10 cellular contexts compared by ENCODE assay signal in the genomic region with DNA sequence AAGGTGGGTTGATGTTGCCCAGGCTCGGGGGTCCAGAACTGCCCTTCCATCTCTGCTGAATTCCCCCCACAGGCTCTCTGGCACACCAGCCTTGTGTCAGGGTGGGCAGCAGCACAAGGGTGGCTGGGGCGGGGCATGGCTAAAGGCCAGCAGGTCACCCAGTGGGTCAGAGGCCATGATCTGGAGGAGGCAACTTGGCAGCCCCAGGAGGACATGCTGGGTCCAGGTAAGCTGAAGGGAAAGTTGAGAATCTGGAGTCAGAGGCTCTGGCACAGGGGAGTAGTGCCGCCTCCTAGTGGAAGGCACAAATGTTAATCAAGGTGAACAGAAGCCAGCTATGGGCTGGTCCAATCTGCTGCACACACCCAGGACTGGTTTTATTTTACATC. TPM values are rescaled to one million over a fixed set of nuclear protein-coding genes. Genes with fewer than 3 reads are reported as not detected.
DNase-seq lines count a peak whose midpoint lies in the region; ATAC-seq and TF ChIP-seq lines count a peak whose summit lies in the region.
"Had no signal": no experiment of that assay in that cellular context is flagged by ENCODE, and none has a peak within 500 bp of the region (broad histone marks: within the 10 kb centered on the region; RNA-seq: fewer than 3 reads in every experiment).

No MANE protein-coding gene starts in this region.

- no peak overlapping the region for H3K9ac ChIP-seq in OCI-LY3 (ENCODE audit: low read length)

- H3K27me3 ChIP-seq in OCI-LY3 (ENCODE audit: low read depth, low read length) (no peaks in the 10 kb centered on the region), stomach (peaks cover 0 to 8% (median 0%) of the 10 kb centered on the region in 3 donors), uterus (no peaks in the 10 kb centered on the region), tibial artery (no peaks in the 10 kb centered on the region)

- H3K79me2 ChIP-seq in OCI-LY3 (ENCODE audit: low read length): no peaks in the 10 kb centered on the region

- H3K27me3 Mint-ChIP-seq in activated naive CD4-positive, alpha-beta T cell treated with anti-CD3 and anti-CD28 coated beads for 36 hours (ENCODE audit: low read depth): no peaks in the 10 kb centered on the region

- no peak for TF ChIP-seq EP300 in stomach (IDR thresholded peaks at IDR 0.05)

- TF ChIP-seq CTCF in OCI-LY3 (IDR thresholded peaks at IDR 0.05; ENCODE audit: low read depth, low read length): peak; percentile 45
- peak in 1 of 7 experiments; percentile 34 for TF ChIP-seq CTCF in stomach (IDR thresholded peaks at IDR 0.05)
- peak in 1 of 4 experiments; percentile 15 for TF ChIP-seq CTCF in uterus (IDR thresholded peaks at IDR 0.05)
- no peak for TF ChIP-seq CTCF in tibial artery (IDR thresholded peaks at IDR 0.05)

- H3K4me1 Mint-ChIP-seq in activated naive CD4-positive, alpha-beta T cell treated with anti-CD3 and anti-CD28 coated beads for 36 hours (ENCODE audit: low read depth): peaks cover 5% of the 10 kb centered on the region

- H3K4me1 ChIP-seq in OCI-LY3 (ENCODE audit: low read length) (peaks cover 37% of the 10 kb centered on the region), stomach (peaks cover 35 to 62% (median 58%) of the 10 kb centered on the region in 4 donors), uterus (no peaks in the 10 kb centered on the region), tibial artery (peaks cover 0 to 51% (median 27%) of the 10 kb centered on the region in 4 donors)

- H3K27ac ChIP-seq in OCI-LY3 (ENCODE audit: low read length): no peak overlapping the region; the same call in 1 of the 2 replicates
- peak overlapping the region; percentile 74 to 93 (median 83) for H3K27ac ChIP-seq in stomach
- H3K27ac ChIP-seq in uterus: no peak overlapping the region
- H3K27ac ChIP-seq in tibial artery: no peak overlapping the region

- 62 to 100% (median 79%) methylated on average over 3 of the region's 3 CpGs for WGBS in stomach, 5 donors

- peak; percentile 56 for ATAC-seq in esophagus mucosa
- ATAC-seq in HG03520 (IDR thresholded peaks at IDR 0.05; ENCODE audit: unreplicated experiment): no peak

- peak overlapping the region; percentile 68 for H3K4me2 ChIP-seq in OCI-LY3 (ENCODE audit: low read length)

- peaks cover 17% of the 10 kb centered on the region for H3K36me3 ChIP-seq in OCI-LY3 (replicated peaks; ENCODE audit: low read depth, low read length)
- H3K36me3 ChIP-seq in stomach: peaks cover 0 to 6% (median 2%) of the 10 kb centered on the region in 4 donors
- H3K36me3 ChIP-seq in uterus: no peaks in the 10 kb centered on the region
- peaks cover 0 to 12% (median 6%) of the 10 kb centered on the region in 3 donors for H3K36me3 ChIP-seq in tibial artery

- H3K9me3 ChIP-seq in OCI-LY3 (ENCODE audit: insufficient read depth, low read length) (no peaks in the 10 kb centered on the region), stomach (no peaks in the 10 kb centered on the region), uterus (no peaks in the 10 kb centered on the region), tibial artery (no peaks in the 10 kb centered on the region)

- H3K4me3 Mint-ChIP-seq in activated naive CD4-positive, alpha-beta T cell treated with anti-CD3 and anti-CD28 coated beads for 36 hours: no peak overlapping the region

- H3K36me3 Mint-ChIP-seq in activated naive CD4-positive, alpha-beta T cell treated with anti-CD3 and anti-CD28 coated beads for 36 hours (ENCODE audit: low read depth): no peaks in the 10 kb centered on the region

- CTCF ChIA-PET in activated naive CD4-positive, alpha-beta T cell treated with anti-CD3 and anti-CD28 coated beads for 36 hours (lab: Charles Lee): interaction anchor here (0.7 to 3.1 kb wide), 5 partner anchors 9 to 78 kb away, joined by 3 to 11 read pairs (median 4); no protein-coding TSS in a partner anchor

- no peaks in the 10 kb centered on the region for H4K20me1 ChIP-seq in OCI-LY3 (ENCODE audit: insufficient read depth, low read length)

- no peaks in the 10 kb centered on the region for H3K9me3 Mint-ChIP-seq in activated naive CD4-positive, alpha-beta T cell treated with anti-CD3 and anti-CD28 coated beads for 36 hours

- H2AFZ ChIP-seq in OCI-LY3 (ENCODE audit: low read depth, low read length): no peak overlapping the region

- TF ChIP-seq POLR2A in stomach (IDR thresholded peaks at IDR 0.05): no peak
- TF ChIP-seq POLR2A in uterus (IDR thresholded peaks at IDR 0.05): no peak

- intact Hi-C loops in activated naive CD4-positive, alpha-beta T cell treated with anti-CD3 and anti-CD28 coated beads for 36 hours (cut with micrococcal nuclease): no loop called here
- intact Hi-C loops in stomach (cut with DNase I; ENCODE audit: low total_unique reads) (no loop called here), uterus (cut with DNase I; ENCODE audit: low total_unique reads) (no loop called here), tibial artery (cut with DNase I; ENCODE audit: low total_unique reads) (no loop called here)

- H3K27ac Mint-ChIP-seq in activated naive CD4-positive, alpha-beta T cell treated with anti-CD3 and anti-CD28 coated beads for 36 hours: no peak overlapping the region

- H3K4me3 ChIP-seq in OCI-LY3 (ENCODE audit: low read length) (peak overlapping the region; percentile 42; the same call in 1 of the 2 replicates), stomach (no peak overlapping the region), uterus (no peak overlapping the region), tibial artery (no peak overlapping the region)

- peak; percentile 41 for DNase-seq in activated naive CD4-positive, alpha-beta T cell treated with anti-CD3 and anti-CD28 coated beads for 36 hours
- no peak for DNase-seq in activated naive CD4-positive, alpha-beta T cell (lab: John Stamatoyannopoulos, UW)
- peak; percentile 36 for DNase-seq in stomach
- no peak for DNase-seq in uterus
- DNase-seq in tibial artery: no peak
- DNase-seq: NCI-H524 treated with DMSO at 0.1 percent for 48 hours had no signal

RNA-seq across cellular contexts. Expression of a gene that starts 6.2 kb away (rescaled TPM):
- total RNA-seq in activated naive CD4-positive, alpha-beta T cell treated with anti-CD3 and anti-CD28 coated beads for 36 hours: 1 to 10 TPM; 6.2 to 6.6 TPM
- total RNA-seq in esophagus mucosa (1.7 TPM), stomach (10 to 100 TPM in 3 of 5 donors, 1 to 10 TPM in 2; 4.6 to 81.4 (median 11.6) TPM), uterus (10 to 100 TPM in 3 of 4 donors, 1 to 10 TPM in 1; 6.7 to 43.3 (median 14.6) TPM)
- 1 to 10 TPM; 7.0 to 9.2 (median 7.0) TPM for polyA plus RNA-seq in stomach

RNA-seq across cellular contexts. Expression of a gene that starts 6.7 kb away (rescaled TPM):
- total RNA-seq in activated naive CD4-positive, alpha-beta T cell treated with anti-CD3 and anti-CD28 coated beads for 36 hours: not detected
- total RNA-seq in esophagus mucosa: not detected
- not detected for total RNA-seq in stomach
- polyA plus RNA-seq in stomach: under 1 TPM in 1 of 3 donors, not detected in 2; 0.10 TPM
- total RNA-seq in uterus: not detected

RNA-seq across cellular contexts. Expression of a gene that starts 20.4 kb away (rescaled TPM):
- 10 to 100 TPM; 61.0 to 68.3 TPM for total RNA-seq in activated naive CD4-positive, alpha-beta T cell treated with anti-CD3 and anti-CD28 coated beads for 36 hours
- total RNA-seq in esophagus mucosa: 30.2 TPM
- total RNA-seq in stomach: 10 to 100 TPM in 4 of 5 donors, 1 to 10 TPM in 1; 8.4 to 22.7 (median 17.9) TPM
- polyA plus RNA-seq in stomach: 100 to 1,000 TPM in 2 of 3 donors, 10 to 100 TPM in 1; 98.1 to 131 (median 118) TPM
- 10 to 100 TPM in 3 of 4 donors, not detected in 1; 11.3 to 38.2 (median 31.5) TPM for total RNA-seq in uterus

RNA-seq across cellular contexts. Expression of a gene that starts 23.1 kb away (rescaled TPM):
- 1 to 10 TPM in 1 of 2 experiments, under 1 TPM in 1; 0.95 to 1.1 TPM for total RNA-seq in activated naive CD4-positive, alpha-beta T cell treated with anti-CD3 and anti-CD28 coated beads for 36 hours
- total RNA-seq in esophagus mucosa (0.20 TPM), stomach (1 to 10 TPM in 2 of 5 donors, not detected in 3; 1.7 to 2.7 TPM), uterus (1 to 10 TPM in 2 of 4 donors, under 1 TPM in 1, not detected in 1; 0.26 to 6.0 (median 4.0) TPM)
- polyA plus RNA-seq in stomach: 1 to 10 TPM in 1 of 3 donors, under 1 TPM in 2; 0.19 to 4.1 (median 0.98) TPM

RNA-seq across cellular contexts. Expression of a gene that starts 35.0 kb away (rescaled TPM):
- not detected for total RNA-seq in activated naive CD4-positive, alpha-beta T cell treated with anti-CD3 and anti-CD28 coated beads for 36 hours
- not detected for total RNA-seq in esophagus mucosa
- not detected for total RNA-seq in stomach
- polyA plus RNA-seq in stomach: not detected
- not detected for total RNA-seq in uterus
- polyA plus RNA-seq: thymus had no signal

Comparison
In these comparisons a context has a peak if more than half of its experiments do, and no peak if none do; other contexts are left out.
1. DNase-seq: peak in activated naive CD4-positive, alpha-beta T cell treated with anti-CD3 and anti-CD28 coated beads for 36 hours (single experiment) and stomach (single experiment); none in activated naive CD4-positive, alpha-beta T cell (0 of 4), uterus (0 of 2) and tibial artery (0 of 2).
2. H3K27ac ChIP-seq: peak in stomach (5 of 5); none in OCI-LY3 (single experiment), uterus (0 of 2) and tibial artery (0 of 2).